ENCODE assay signal across 36 cellular contexts in genomic region chr11:64936539-64936938, GRCh38. TPM values are rescaled to one million over a fixed set of nuclear protein-coding genes. Genes with fewer than 3 reads are reported as not detected.
"Had no signal": no experiment of that assay in that cellular context is flagged by ENCODE, and none has a peak within 500 bp of the region (broad histone marks: within the 10 kb centered on the region; RNA-seq: fewer than 3 reads in every experiment).

No MANE protein-coding gene starts in this region.

- H3K9me3 ChIP-seq: gastrocnemius medialis, mucosa of descending colon, stomach, thyroid gland had no signal

- H3K9ac ChIP-seq: parathyroid adenoma had no signal

- ATAC-seq: esophagus mucosa; gastrocnemius medialis; left lobe of liver; mucosa of descending colon; natural killer cell treated with Interleukin-12 subunit alpha and Interleukin-12 subunit beta and Interleukin-15 and Interleukin-18, amount 100 ng/mL, for 72 hours had no signal

- H3K4me1 ChIP-seq: gastrocnemius medialis, parathyroid adenoma, thyroid gland had no signal

- H3K4me3 ChIP-seq: dorsolateral prefrontal cortex, gastrocnemius medialis, hepatocyte, mucosa of descending colon, smooth muscle cell, stomach, thyroid gland had no signal

- H3K27ac ChIP-seq: epithelial cell of prostate, gastrocnemius medialis, hepatocyte, parathyroid adenoma, stomach, thyroid gland had no signal

- H2AFZ ChIP-seq: hepatocyte, parathyroid adenoma had no signal

- DNase-seq: dorsolateral prefrontal cortex; effector CD4-positive, alpha-beta T cell; foreskin fibroblast; gastrocnemius medialis; head of caudate nucleus; kidney; mesenchymal stem cell; mucosa of descending colon; naive B cell; stimulated activated CD4-positive, alpha-beta T cell treated with anti-CD3 and anti-CD28 coated beads, Interleukin-12 subunit alpha, Interleukin-12 subunit beta, amount 100 ng/mL, for 4 hours; stimulated activated CD4-positive, alpha-beta T cell treated with anti-CD3 and anti-CD28 coated beads, Interleukin-1b, Interleukin-23, amount 100 ng/mL, for 48 hours; stimulated activated CD4-positive, alpha-beta T cell treated with anti-CD3 and anti-CD28 coated beads, Interleukin-4, amount 100 ng/mL, for 1 hour; stimulated activated CD8-positive, alpha-beta memory T cell treated with anti-CD3 and anti-CD28 coated beads, Interleukin-4, amount 100 ng/mL, for 48 hours; stimulated activated naive CD4-positive, alpha-beta T cell treated with Interleukin-2 at 50 U/mL for 16 hours; stomach; thyroid gland had no signal

- H3K27me3 ChIP-seq: dorsolateral prefrontal cortex, gastrocnemius medialis, hepatocyte, stomach, thyroid gland had no signal

- H3K79me2 ChIP-seq: hepatocyte, parathyroid adenoma had no signal

- H3K9me3 Mint-ChIP-seq: mesothelial cell of epicardium; naive B cell; natural killer cell treated with Interleukin-12 subunit alpha and Interleukin-12 subunit beta and Interleukin-15 and Interleukin-18, amount 100 ng/mL, for 72 hours; neural crest cell; type B pancreatic cell had no signal

- FAIRE-seq: colon, kidney had no signal

- H3K36me3 Mint-ChIP-seq: mesothelial cell of epicardium; natural killer cell treated with Interleukin-12 subunit alpha and Interleukin-12 subunit beta and Interleukin-15 and Interleukin-18, amount 100 ng/mL, for 72 hours; type B pancreatic cell had no signal

- H3K27ac Mint-ChIP-seq: naive B cell; natural killer cell treated with Interleukin-12 subunit alpha and Interleukin-12 subunit beta and Interleukin-15 and Interleukin-18, amount 100 ng/mL, for 72 hours; type B pancreatic cell had no signal

- H3K4me3 Mint-ChIP-seq: mesothelial cell of epicardium; naive B cell; natural killer cell treated with Interleukin-12 subunit alpha and Interleukin-12 subunit beta and Interleukin-15 and Interleukin-18, amount 100 ng/mL, for 72 hours; neural crest cell; type B pancreatic cell had no signal

- H3K4me1 Mint-ChIP-seq: naive B cell had no signal

- H3K4me2 ChIP-seq: smooth muscle cell had no signal

RNA-seq across cellular contexts. Expression of gene GPHA2, which starts 0.8 kb away (rescaled TPM):
- total RNA-seq: esophagus mucosa; gastrocnemius medialis; glomerular endothelial cell; hepatocyte; kidney; liver; lung microvascular endothelial cell; mesothelial cell of epicardium; mucosa of descending colon; natural killer cell treated with Interleukin-12 subunit alpha and Interleukin-12 subunit beta and Interleukin-15 and Interleukin-18, amount 100 ng/mL, for 72 hours; neural crest cell; osteoblast; sciatic nerve; smooth muscle cell; stomach; subcutaneous adipose tissue; temporal lobe; urinary bladder had no signal

RNA-seq across cellular contexts. Expression of gene MAJIN, which starts 35.4 kb away (rescaled TPM):
- total RNA-seq: dorsolateral prefrontal cortex; esophagus mucosa; gastrocnemius medialis; glomerular endothelial cell; hepatocyte; kidney; left lobe of liver; liver; lung microvascular endothelial cell; mesothelial cell of epicardium; mucosa of descending colon; natural killer cell treated with Interleukin-12 subunit alpha and Interleukin-12 subunit beta and Interleukin-15 and Interleukin-18, amount 100 ng/mL, for 72 hours; neural crest cell; osteoblast; progenitor cell of endocrine pancreas; sciatic nerve; smooth muscle cell; stomach; subcutaneous adipose tissue; temporal lobe; urinary bladder had no signal
